Comparison of ENCODE assay signal across 1 cellular context in the genomic region with DNA sequence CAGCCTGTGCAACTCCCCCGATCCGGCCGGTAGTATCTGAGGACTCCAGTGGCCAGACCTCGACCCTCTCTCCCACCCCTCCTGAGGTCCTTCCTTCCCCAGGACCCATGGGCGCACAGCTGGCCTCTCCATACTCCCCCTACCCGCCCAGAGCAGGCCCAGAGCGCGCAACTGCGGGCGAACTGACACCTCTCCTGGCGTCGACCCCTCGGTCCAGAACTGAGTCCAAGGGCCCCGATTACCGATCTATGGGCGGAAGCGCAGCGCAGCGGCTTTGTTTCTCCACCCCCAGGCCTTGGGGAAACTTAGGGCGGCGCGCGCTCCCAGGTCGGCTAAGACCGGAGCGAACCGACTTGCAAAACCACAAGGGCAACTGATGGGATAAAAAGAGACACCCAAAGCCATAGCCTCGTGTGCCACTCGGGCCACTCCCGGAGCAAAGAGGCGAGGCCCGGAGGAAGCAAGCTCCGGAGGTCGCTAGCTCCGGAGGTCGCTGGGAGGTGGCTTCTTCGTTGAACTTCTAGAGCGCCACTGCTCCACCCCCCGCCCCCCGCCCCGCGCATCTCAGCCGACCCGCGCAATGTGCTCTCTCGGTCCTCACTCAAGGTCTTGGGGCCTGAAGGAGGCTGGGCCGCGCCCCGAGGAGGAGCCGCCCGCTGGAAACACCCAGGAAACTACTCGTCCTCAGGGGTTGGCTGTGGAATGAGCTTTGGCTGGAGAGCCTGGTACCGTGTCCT.
TF ChIP-seq lines count a peak whose summit lies in the region.

No MANE protein-coding gene starts in this region.

TF ChIP-seq in K562, 482 proteins besides CTCF, POLR2A, EP300 and RAD21 (continued from another document and continues in another):
- TF ChIP-seq SIX5 (IDR thresholded peaks at IDR 0.05; ENCODE audit: borderline replicate concordance in 1 of 2, insufficient read depth in 1 of 2, low read depth in 1 of 2, low read length in 2 of 2) (no peak), MBD2 (IDR thresholded peaks at IDR 0.05; ENCODE audit: borderline replicate concordance, low read depth) (no peak), RB1 (IDR thresholded peaks at IDR 0.05; ENCODE audit: low read depth) (no peak), NFIC (IDR thresholded peaks at IDR 0.05) (no peak), CBX1 (IDR thresholded peaks at IDR 0.05; ENCODE audit: low read depth) (0 out of 2 replicates have a peak, but pooled peaks have one; percentile 47), ZNF253 (CRISPR knock-in tag; conservative IDR thresholded peaks at IDR 0.05) (no peak), SLC30A9 (CRISPR knock-in tag; IDR thresholded peaks at IDR 0.05) (no peak), ZNF263 (CRISPR knock-in tag; IDR thresholded peaks at IDR 0.05; ENCODE audit: borderline replicate concordance) (no peak), ZNF778 (CRISPR knock-in tag; IDR thresholded peaks at IDR 0.05) (no peak), KLF16 (IDR thresholded peaks at IDR 0.05) (peak; percentile 93), CBFA2T3 (IDR thresholded peaks at IDR 0.05) (no peak), KDM4B (IDR thresholded peaks at IDR 0.05; ENCODE audit: borderline replicate concordance in 2 of 2, low read depth in 1 of 2) (no peak), BRCA1 (IDR thresholded peaks at IDR 0.05) (no peak), BRCA1 (CRISPR knock-in tag; IDR thresholded peaks at IDR 0.05) (no peak), CBX8 (IDR thresholded peaks at IDR 0.05; ENCODE audit: borderline replicate concordance, extremely low read depth, low read depth, low read length, poor library complexity, severe bottlenecking) (no peak), BRF1 (IDR thresholded peaks at IDR 0.05; ENCODE audit: borderline replicate concordance, extremely low read depth, insufficient read length) (no peak), CHD4 (IDR thresholded peaks at IDR 0.05; ENCODE audit: insufficient read depth, insufficient replicate concordance, low read depth, low read length, poor library complexity, severe bottlenecking) (no peak), ZNF444 (CRISPR knock-in tag; IDR thresholded peaks at IDR 0.05) (no peak), ILK (tag; IDR thresholded peaks at IDR 0.05; ENCODE audit: borderline replicate concordance, low read depth) (no peak), CEBPG (CRISPR knock-in tag; IDR thresholded peaks at IDR 0.05) (no peak), CEBPG (tag; conservative IDR thresholded peaks at IDR 0.05 in 1 of 2, IDR thresholded peaks at IDR 0.05 in 1 of 2) (no peak), EZH2 (IDR thresholded peaks at IDR 0.05; ENCODE audit: borderline replicate concordance, low read depth, low read length) (no peak), HMG20B (CRISPR knock-in tag; IDR thresholded peaks at IDR 0.05) (no peak), ZNF589 (CRISPR knock-in tag; IDR thresholded peaks at IDR 0.05; ENCODE audit: low read depth) (no peak; the same call in 1 of the 2 replicates), ZNF707 (CRISPR knock-in tag; conservative IDR thresholded peaks at IDR 0.05) (no peak), SRSF7 (optimal IDR thresholded peaks at IDR 0.05; ENCODE audit: low read depth, low read length) (no peak), FOSL1 (tag; conservative IDR thresholded peaks at IDR 0.05) (0 out of 2 replicates have a peak, but pooled peaks have one; percentile 18), ZNF507 (tag; conservative IDR thresholded peaks at IDR 0.05) (no peak), PCBP1 (IDR thresholded peaks at IDR 0.05; ENCODE audit: low read depth, low read length, poor library complexity, severe bottlenecking) (no peak), PHF20 (IDR thresholded peaks at IDR 0.05; ENCODE audit: partially characterized antibody) (no peak), ZKSCAN1 (IDR thresholded peaks at IDR 0.05; ENCODE audit: low read depth, low read length) (no peak), TAL1 (IDR thresholded peaks at IDR 0.05) (no peak), NRF1 (conservative IDR thresholded peaks at IDR 0.05 in 1 of 2, IDR thresholded peaks at IDR 0.05 in 1 of 2) (peak; percentile 62 to 67), RBFOX2 (IDR thresholded peaks at IDR 0.05; ENCODE audit: low read depth, low read length) (peak; percentile 74), ZNF561 (CRISPR knock-in tag; conservative IDR thresholded peaks at IDR 0.05) (no peak), ARNT (IDR thresholded peaks at IDR 0.05) (no peak), MAZ (CRISPR knock-in tag; conservative IDR thresholded peaks at IDR 0.05 in 1 of 2, IDR thresholded peaks at IDR 0.05 in 1 of 2) (peak; percentile 23 to 61; a peak in 2 of 4 replicates), PRMT5 (CRISPR knock-in tag; IDR thresholded peaks at IDR 0.05) (no peak), GATA2 (CRISPR knock-in tag; IDR thresholded peaks at IDR 0.05) (no peak)
- TF ChIP-seq, protein P1, sequence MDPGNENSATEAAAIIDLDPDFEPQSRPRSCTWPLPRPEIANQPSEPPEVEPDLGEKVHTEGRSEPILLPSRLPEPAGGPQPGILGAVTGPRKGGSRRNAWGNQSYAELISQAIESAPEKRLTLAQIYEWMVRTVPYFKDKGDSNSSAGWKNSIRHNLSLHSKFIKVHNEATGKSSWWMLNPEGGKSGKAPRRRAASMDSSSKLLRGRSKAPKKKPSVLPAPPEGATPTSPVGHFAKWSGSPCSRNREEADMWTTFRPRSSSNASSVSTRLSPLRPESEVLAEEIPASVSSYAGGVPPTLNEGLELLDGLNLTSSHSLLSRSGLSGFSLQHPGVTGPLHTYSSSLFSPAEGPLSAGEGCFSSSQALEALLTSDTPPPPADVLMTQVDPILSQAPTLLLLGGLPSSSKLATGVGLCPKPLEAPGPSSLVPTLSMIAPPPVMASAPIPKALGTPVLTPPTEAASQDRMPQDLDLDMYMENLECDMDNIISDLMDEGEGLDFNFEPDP (CRISPR knock-in tag; IDR thresholded peaks at IDR 0.05), result no peak
- TF ChIP-seq, protein P2, sequence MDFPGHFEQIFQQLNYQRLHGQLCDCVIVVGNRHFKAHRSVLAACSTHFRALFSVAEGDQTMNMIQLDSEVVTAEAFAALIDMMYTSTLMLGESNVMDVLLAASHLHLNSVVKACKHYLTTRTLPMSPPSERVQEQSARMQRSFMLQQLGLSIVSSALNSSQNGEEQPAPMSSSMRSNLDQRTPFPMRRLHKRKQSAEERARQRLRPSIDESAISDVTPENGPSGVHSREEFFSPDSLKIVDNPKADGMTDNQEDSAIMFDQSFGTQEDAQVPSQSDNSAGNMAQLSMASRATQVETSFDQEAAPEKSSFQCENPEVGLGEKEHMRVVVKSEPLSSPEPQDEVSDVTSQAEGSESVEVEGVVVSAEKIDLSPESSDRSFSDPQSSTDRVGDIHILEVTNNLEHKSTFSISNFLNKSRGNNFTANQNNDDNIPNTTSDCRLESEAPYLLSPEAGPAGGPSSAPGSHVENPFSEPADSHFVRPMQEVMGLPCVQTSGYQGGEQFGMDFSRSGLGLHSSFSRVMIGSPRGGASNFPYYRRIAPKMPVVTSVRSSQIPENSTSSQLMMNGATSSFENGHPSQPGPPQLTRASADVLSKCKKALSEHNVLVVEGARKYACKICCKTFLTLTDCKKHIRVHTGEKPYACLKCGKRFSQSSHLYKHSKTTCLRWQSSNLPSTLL (IDR thresholded peaks at IDR 0.05), result no peak
- TF ChIP-seq, protein P3, sequence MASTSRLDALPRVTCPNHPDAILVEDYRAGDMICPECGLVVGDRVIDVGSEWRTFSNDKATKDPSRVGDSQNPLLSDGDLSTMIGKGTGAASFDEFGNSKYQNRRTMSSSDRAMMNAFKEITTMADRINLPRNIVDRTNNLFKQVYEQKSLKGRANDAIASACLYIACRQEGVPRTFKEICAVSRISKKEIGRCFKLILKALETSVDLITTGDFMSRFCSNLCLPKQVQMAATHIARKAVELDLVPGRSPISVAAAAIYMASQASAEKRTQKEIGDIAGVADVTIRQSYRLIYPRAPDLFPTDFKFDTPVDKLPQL (IDR thresholded peaks at IDR 0.05; ENCODE audit: extremely low read depth, insufficient read length), result no peak
- TF ChIP-seq, protein P4, sequence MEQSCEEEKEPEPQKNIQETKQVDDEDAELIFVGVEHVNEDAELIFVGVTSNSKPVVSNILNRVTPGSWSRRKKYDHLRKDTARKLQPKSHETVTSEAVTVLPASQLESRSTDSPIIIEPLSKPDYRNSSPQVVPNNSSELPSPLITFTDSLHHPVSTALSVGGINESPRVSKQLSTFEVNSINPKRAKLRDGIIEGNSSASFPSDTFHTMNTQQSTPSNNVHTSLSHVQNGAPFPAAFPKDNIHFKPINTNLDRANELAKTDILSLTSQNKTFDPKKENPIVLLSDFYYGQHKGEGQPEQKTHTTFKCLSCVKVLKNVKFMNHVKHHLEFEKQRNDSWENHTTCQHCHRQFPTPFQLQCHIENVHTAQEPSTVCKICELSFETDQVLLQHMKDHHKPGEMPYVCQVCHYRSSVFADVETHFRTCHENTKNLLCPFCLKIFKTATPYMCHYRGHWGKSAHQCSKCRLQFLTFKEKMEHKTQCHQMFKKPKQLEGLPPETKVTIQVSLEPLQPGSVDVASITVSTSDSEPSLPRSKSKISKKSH (CRISPR knock-in tag; IDR thresholded peaks at IDR 0.05), result no peak
- TF ChIP-seq, protein P5, sequence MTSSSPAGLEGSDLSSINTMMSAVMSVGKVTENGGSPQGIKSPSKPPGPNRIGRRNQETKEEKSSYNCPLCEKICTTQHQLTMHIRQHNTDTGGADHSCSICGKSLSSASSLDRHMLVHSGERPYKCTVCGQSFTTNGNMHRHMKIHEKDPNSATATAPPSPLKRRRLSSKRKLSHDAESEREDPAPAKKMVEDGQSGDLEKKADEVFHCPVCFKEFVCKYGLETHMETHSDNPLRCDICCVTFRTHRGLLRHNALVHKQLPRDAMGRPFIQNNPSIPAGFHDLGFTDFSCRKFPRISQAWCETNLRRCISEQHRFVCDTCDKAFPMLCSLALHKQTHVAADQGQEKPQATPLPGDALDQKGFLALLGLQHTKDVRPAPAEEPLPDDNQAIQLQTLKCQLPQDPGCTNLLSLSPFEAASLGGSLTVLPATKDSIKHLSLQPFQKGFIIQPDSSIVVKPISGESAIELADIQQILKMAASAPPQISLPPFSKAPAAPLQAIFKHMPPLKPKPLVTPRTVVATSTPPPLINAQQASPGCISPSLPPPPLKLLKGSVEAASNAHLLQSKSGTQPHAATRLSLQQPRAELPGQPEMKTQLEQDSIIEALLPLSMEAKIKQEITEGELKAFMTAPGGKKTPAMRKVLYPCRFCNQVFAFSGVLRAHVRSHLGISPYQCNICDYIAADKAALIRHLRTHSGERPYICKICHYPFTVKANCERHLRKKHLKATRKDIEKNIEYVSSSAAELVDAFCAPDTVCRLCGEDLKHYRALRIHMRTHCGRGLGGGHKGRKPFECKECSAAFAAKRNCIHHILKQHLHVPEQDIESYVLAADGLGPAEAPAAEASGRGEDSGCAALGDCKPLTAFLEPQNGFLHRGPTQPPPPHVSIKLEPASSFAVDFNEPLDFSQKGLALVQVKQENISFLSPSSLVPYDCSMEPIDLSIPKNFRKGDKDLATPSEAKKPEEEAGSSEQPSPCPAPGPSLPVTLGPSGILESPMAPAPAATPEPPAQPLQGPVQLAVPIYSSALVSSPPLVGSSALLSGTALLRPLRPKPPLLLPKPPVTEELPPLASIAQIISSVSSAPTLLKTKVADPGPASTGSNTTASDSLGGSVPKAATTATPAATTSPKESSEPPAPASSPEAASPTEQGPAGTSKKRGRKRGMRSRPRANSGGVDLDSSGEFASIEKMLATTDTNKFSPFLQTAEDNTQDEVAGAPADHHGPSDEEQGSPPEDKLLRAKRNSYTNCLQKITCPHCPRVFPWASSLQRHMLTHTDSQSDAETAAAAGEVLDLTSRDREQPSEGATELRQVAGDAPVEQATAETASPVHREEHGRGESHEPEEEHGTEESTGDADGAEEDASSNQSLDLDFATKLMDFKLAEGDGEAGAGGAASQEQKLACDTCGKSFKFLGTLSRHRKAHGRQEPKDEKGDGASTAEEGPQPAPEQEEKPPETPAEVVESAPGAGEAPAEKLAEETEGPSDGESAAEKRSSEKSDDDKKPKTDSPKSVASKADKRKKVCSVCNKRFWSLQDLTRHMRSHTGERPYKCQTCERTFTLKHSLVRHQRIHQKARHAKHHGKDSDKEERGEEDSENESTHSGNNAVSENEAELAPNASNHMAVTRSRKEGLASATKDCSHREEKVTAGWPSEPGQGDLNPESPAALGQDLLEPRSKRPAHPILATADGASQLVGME (CRISPR knock-in tag; IDR thresholded peaks at IDR 0.05), result 0 out of 2 replicates have a peak, but pooled peaks have one; percentile 57
- TF ChIP-seq, protein P6, sequence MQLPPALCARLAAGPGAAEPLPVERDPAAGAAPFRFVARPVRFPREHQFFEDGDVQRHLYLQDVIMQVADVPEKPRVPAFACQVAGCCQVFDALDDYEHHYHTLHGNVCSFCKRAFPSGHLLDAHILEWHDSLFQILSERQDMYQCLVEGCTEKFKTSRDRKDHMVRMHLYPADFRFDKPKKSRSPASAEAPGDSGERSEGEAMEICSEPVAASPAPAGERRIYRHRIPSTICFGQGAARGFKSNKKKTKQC (CRISPR knock-in tag; IDR thresholded peaks at IDR 0.05), result 0 out of 2 replicates have a peak, but pooled peaks have one; percentile 53
- TF ChIP-seq, protein P7, sequence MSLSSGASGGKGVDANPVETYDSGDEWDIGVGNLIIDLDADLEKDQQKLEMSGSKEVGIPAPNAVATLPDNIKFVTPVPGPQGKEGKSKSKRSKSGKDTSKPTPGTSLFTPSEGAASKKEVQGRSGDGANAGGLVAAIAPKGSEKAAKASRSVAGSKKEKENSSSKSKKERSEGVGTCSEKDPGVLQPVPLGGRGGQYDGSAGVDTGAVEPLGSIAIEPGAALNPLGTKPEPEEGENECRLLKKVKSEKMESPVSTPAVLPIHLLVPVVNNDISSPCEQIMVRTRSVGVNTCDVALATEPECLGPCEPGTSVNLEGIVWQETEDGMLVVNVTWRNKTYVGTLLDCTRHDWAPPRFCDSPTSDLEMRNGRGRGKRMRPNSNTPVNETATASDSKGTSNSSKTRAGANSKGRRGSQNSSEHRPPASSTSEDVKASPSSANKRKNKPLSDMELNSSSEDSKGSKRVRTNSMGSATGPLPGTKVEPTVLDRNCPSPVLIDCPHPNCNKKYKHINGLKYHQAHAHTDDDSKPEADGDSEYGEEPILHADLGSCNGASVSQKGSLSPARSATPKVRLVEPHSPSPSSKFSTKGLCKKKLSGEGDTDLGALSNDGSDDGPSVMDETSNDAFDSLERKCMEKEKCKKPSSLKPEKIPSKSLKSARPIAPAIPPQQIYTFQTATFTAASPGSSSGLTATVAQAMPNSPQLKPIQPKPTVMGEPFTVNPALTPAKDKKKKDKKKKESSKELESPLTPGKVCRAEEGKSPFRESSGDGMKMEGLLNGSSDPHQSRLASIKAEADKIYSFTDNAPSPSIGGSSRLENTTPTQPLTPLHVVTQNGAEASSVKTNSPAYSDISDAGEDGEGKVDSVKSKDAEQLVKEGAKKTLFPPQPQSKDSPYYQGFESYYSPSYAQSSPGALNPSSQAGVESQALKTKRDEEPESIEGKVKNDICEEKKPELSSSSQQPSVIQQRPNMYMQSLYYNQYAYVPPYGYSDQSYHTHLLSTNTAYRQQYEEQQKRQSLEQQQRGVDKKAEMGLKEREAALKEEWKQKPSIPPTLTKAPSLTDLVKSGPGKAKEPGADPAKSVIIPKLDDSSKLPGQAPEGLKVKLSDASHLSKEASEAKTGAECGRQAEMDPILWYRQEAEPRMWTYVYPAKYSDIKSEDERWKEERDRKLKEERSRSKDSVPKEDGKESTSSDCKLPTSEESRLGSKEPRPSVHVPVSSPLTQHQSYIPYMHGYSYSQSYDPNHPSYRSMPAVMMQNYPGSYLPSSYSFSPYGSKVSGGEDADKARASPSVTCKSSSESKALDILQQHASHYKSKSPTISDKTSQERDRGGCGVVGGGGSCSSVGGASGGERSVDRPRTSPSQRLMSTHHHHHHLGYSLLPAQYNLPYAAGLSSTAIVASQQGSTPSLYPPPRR (CRISPR knock-in tag; IDR thresholded peaks at IDR 0.05; ENCODE audit: borderline replicate concordance), result no peak
- TF ChIP-seq, protein P8, sequence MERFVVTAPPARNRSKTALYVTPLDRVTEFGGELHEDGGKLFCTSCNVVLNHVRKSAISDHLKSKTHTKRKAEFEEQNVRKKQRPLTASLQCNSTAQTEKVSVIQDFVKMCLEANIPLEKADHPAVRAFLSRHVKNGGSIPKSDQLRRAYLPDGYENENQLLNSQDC (CRISPR knock-in tag; IDR thresholded peaks at IDR 0.05), result no peak
